13 cellular contexts compared by ENCODE assay signal in genomic region chr10:73480158-73480557, GRCh38. TPM values are rescaled to one million over a fixed set of nuclear protein-coding genes. Genes with fewer than 3 reads are reported as not detected.
DNase-seq lines count a peak whose midpoint lies in the region; ATAC-seq, FAIRE-seq and TF ChIP-seq lines count a peak whose summit lies in the region.
"Had no signal": no experiment of that assay in that cellular context is flagged by ENCODE, and none has a peak within 500 bp of the region (broad histone marks: within the 10 kb centered on the region; RNA-seq: fewer than 3 reads in every experiment).

No MANE protein-coding gene starts in this region.

- H3K4me2 ChIP-seq in PC-9 = no peak overlapping the region
- H3K4me2 ChIP-seq in endothelial cell of umbilical vein (ENCODE audit: insufficient read depth, low read length) = no peak overlapping the region

- H3K4me1 ChIP-seq in PC-9 (replicated peaks; ENCODE audit: insufficient read depth) (no peaks in the 10 kb centered on the region), endothelial cell of umbilical vein (ENCODE audit: control insufficient read depth, extremely low read depth, insufficient read depth, low read length) (peaks cover 3% of the 10 kb centered on the region)

- H3K4me3 Mint-ChIP-seq in natural killer cell treated with Interleukin-12 subunit alpha and Interleukin-12 subunit beta and Interleukin-15 and Interleukin-18, amount 100 ng/mL, for 72 hours = peak overlapping the region; percentile 49
- H3K4me3 Mint-ChIP-seq in natural killer cell (no peak overlapping the region), mesothelial cell of epicardium (no peak overlapping the region)
- H3K4me3 Mint-ChIP-seq: nephron had no signal

- H3K9ac ChIP-seq in endothelial cell of umbilical vein (replicated peaks; ENCODE audit: extremely low read depth, insufficient read depth, low read length) = no peak overlapping the region

- H2AFZ ChIP-seq in PC-9 (no peak overlapping the region), endothelial cell of umbilical vein (ENCODE audit: low read depth, low read length) (no peak overlapping the region)

- DNase-seq in natural killer cell treated with Interleukin-12 subunit alpha and Interleukin-12 subunit beta and Interleukin-15 and Interleukin-18, amount 100 ng/mL, for 72 hours (ENCODE audit: low spot score) = no peak
- DNase-seq in natural killer cell (no peak), PC-9 (peak in 1 of 2 experiments; percentile 61), endothelial cell of umbilical vein (ENCODE audit: low read depth, low spot score) (peak; percentile 21), mesothelial cell of epicardium (ENCODE audit: low spot score in 2 of 2, unreplicated experiment in 2 of 2) (no peak), NCI-H2107 treated with DMSO at 0.1 percent for 48 hours (lab: John Stamatoyannopoulos, UW; ENCODE audit: unreplicated experiment) (no peak), NCI-H1105 treated with DMSO at 0.1 percent for 48 hours (lab: John Stamatoyannopoulos, UW) (no peak)
- DNase-seq: AML-193, MM.1S, stomach, T1000 had no signal

- H3K9me2 ChIP-seq in PC-9 (ENCODE audit: insufficient read depth) = no peaks in the 10 kb centered on the region

- H3K79me2 ChIP-seq in PC-9 (ENCODE audit: low read depth) (no peaks in the 10 kb centered on the region), endothelial cell of umbilical vein (ENCODE audit: control insufficient read depth, insufficient read depth, low read length) (peaks cover 11% of the 10 kb centered on the region)

- no peak for TF ChIP-seq POLR2A in endothelial cell of umbilical vein (IDR thresholded peaks at IDR 0.05; ENCODE audit: low read depth, low read length)

- ATAC-seq in natural killer cell treated with Interleukin-12 subunit alpha and Interleukin-12 subunit beta and Interleukin-15 and Interleukin-18, amount 100 ng/mL, for 72 hours = peak in 1 of 2 donors; percentile 84
- ATAC-seq in natural killer cell (no peak), HG02763 (IDR thresholded peaks at IDR 0.05; ENCODE audit: unreplicated experiment) (no peak)

- H3F3A ChIP-seq in PC-9 (ENCODE audit: insufficient read depth, low read depth) = no peaks in the 10 kb centered on the region; the same call in 1 of the 2 replicates

- H4K20me1 ChIP-seq in PC-9 (ENCODE audit: insufficient read depth) (no peaks in the 10 kb centered on the region; the same call in 1 of the 2 replicates), endothelial cell of umbilical vein (replicated peaks; ENCODE audit: control insufficient read depth, extremely low read depth, insufficient read depth, low read length) (no peaks in the 10 kb centered on the region)

- POLR2A ChIA-PET in PC-9 (lab: Charles Lee; ENCODE audit: unreplicated experiment) = no interaction called here
- POLR2A ChIA-PET in endothelial cell of umbilical vein (lab: Charles Lee) = no interaction called here

- H3K27ac ChIP-seq in PC-9 (0 out of 2 replicates have a peak overlapping the region, but pooled peaks have one; percentile 9), endothelial cell of umbilical vein (ENCODE audit: insufficient read depth, low read depth, low read length) (no peak overlapping the region)
- H3K27ac ChIP-seq: stomach had no signal

- H3K4me1 Mint-ChIP-seq in natural killer cell treated with Interleukin-12 subunit alpha and Interleukin-12 subunit beta and Interleukin-15 and Interleukin-18, amount 100 ng/mL, for 72 hours (ENCODE audit: low read depth in 2 of 2) = peaks cover 10 to 30% of the 10 kb centered on the region in 2 donors
- H3K4me1 Mint-ChIP-seq in natural killer cell (peaks cover 7 to 23% of the 10 kb centered on the region in 2 donors), mesothelial cell of epicardium (no peaks in the 10 kb centered on the region)
- H3K4me1 Mint-ChIP-seq: nephron had no signal

- CTCF ChIA-PET in PC-9 (lab: Charles Lee) = interaction anchor here (0.6 to 0.7 kb wide), 2 partner anchors 12 to 179 kb away, joined by 3 to 10 read pairs; no protein-coding TSS in a partner anchor
- CTCF ChIA-PET in endothelial cell of umbilical vein (lab: Charles Lee) = no interaction called here

- intact Hi-C loops in natural killer cell (cut with micrococcal nuclease) = no loop called here
- intact Hi-C loops in PC-9 (cut with micrococcal nuclease; ENCODE audit: unreplicated experiment) = no loop called here
- intact Hi-C loops in endothelial cell of umbilical vein (cut with micrococcal nuclease) = no loop called here

- H3K27me3 ChIP-seq in PC-9 (ENCODE audit: insufficient read depth, low read depth) (no peaks in the 10 kb centered on the region), endothelial cell of umbilical vein (ENCODE audit: control insufficient read depth in 2 of 2, insufficient read depth in 2 of 2, low read length in 2 of 2) (no peaks in the 10 kb centered on the region)
- H3K27me3 ChIP-seq: stomach had no signal

- peak overlapping the region in 1 of 2 donors; percentile 83 for H3K27ac Mint-ChIP-seq in natural killer cell treated with Interleukin-12 subunit alpha and Interleukin-12 subunit beta and Interleukin-15 and Interleukin-18, amount 100 ng/mL, for 72 hours
- H3K27ac Mint-ChIP-seq in natural killer cell (no peak overlapping the region), mesothelial cell of epicardium (no peak overlapping the region)
- H3K27ac Mint-ChIP-seq: nephron had no signal

- BruUV-seq in PC-9 (replicated peaks; lab: Mats Ljungman, UMichigan) (no TSS peak), endothelial cell of umbilical vein (replicated peaks; lab: Mats Ljungman, UMichigan) (no TSS peak)

- H3K4me3 ChIP-seq in PC-9 (no peak overlapping the region), endothelial cell of umbilical vein (replicated peaks in 1 of 3; ENCODE audit: insufficient read depth in 1 of 3, low read depth in 1 of 3, low read length in 3 of 3) (no peak overlapping the region)
- H3K4me3 ChIP-seq: stomach had no signal

- dilution Hi-C loops in endothelial cell of umbilical vein (cut with MboI; ENCODE audit: extremely low pct_ligation_motif_present, low sequenced_read_pairs) = no loop called here

- no peaks in the 10 kb centered on the region for H3K9me3 Mint-ChIP-seq in natural killer cell treated with Interleukin-12 subunit alpha and Interleukin-12 subunit beta and Interleukin-15 and Interleukin-18, amount 100 ng/mL, for 72 hours
- H3K9me3 Mint-ChIP-seq in natural killer cell (no peaks in the 10 kb centered on the region), mesothelial cell of epicardium (no peaks in the 10 kb centered on the region)
- H3K9me3 Mint-ChIP-seq: nephron had no signal

- H3K9me1 ChIP-seq in endothelial cell of umbilical vein (replicated peaks; ENCODE audit: control insufficient read depth, extremely low read depth, insufficient read depth, low read length) = no peaks in the 10 kb centered on the region

- H3K9me3 ChIP-seq in PC-9 (ENCODE audit: insufficient read depth, low read depth) (no peaks in the 10 kb centered on the region), endothelial cell of umbilical vein (replicated peaks; ENCODE audit: control insufficient read depth, insufficient read depth, low read length) (no peaks in the 10 kb centered on the region)
- H3K9me3 ChIP-seq: stomach had no signal

- H3K36me3 ChIP-seq in PC-9 (ENCODE audit: low read depth) (peaks cover 13% of the 10 kb centered on the region; the same call in 1 of the 2 replicates), endothelial cell of umbilical vein (ENCODE audit: control insufficient read depth in 2 of 2, extremely low read depth in 1 of 2, insufficient read depth in 2 of 2, low read length in 2 of 2) (peaks cover 0 to 12% of the 10 kb centered on the region in 2 experiments)

- peaks cover 6% of the 10 kb centered on the region for H3K36me3 Mint-ChIP-seq in natural killer cell treated with Interleukin-12 subunit alpha and Interleukin-12 subunit beta and Interleukin-15 and Interleukin-18, amount 100 ng/mL, for 72 hours
- H3K36me3 Mint-ChIP-seq in natural killer cell = peaks cover 10% of the 10 kb centered on the region
- peaks cover 13% of the 10 kb centered on the region for H3K36me3 Mint-ChIP-seq in mesothelial cell of epicardium

- no peak for FAIRE-seq in endothelial cell of umbilical vein (lab: Jason Lieb, UNC)

- TF ChIP-seq CTCF in natural killer cell (IDR thresholded peaks at IDR 0.05) (no peak), PC-9 (conservative IDR thresholded peaks at IDR 0.05) (no peak), endothelial cell of umbilical vein (IDR thresholded peaks at IDR 0.05; ENCODE audit: extremely low read depth in 1 of 2, insufficient read depth in 1 of 2, low read depth in 1 of 2, low read length in 2 of 2) (no peak), mesothelial cell of epicardium (IDR thresholded peaks at IDR 0.05; ENCODE audit: unreplicated experiment) (no peak)

- H3K27me3 Mint-ChIP-seq in natural killer cell treated with Interleukin-12 subunit alpha and Interleukin-12 subunit beta and Interleukin-15 and Interleukin-18, amount 100 ng/mL, for 72 hours = no peaks in the 10 kb centered on the region
- H3K27me3 Mint-ChIP-seq in natural killer cell (ENCODE audit: low read depth in 2 of 2) (no peaks in the 10 kb centered on the region), mesothelial cell of epicardium (ENCODE audit: low read depth) (no peaks in the 10 kb centered on the region)

RNA-seq across cellular contexts. Expression of gene PPP3CB, which starts 15.7 kb away (rescaled TPM):
- 10 to 100 TPM; 47.7 to 51.0 TPM for total RNA-seq in natural killer cell treated with Interleukin-12 subunit alpha and Interleukin-12 subunit beta and Interleukin-15 and Interleukin-18, amount 100 ng/mL, for 72 hours
- total RNA-seq in natural killer cell = 10 to 100 TPM; 38.7 to 49.9 (median 41.2) TPM
- 28.8 and 34.0 TPM in 2 replicates for total RNA-seq in PC-9 (2021)
- 29.8 and 30.4 TPM in 2 replicates for total RNA-seq in endothelial cell of umbilical vein
- polyA plus RNA-seq in endothelial cell of umbilical vein = 7.8 and 13.5 TPM in 2 replicates
- polyA plus RNA-seq in endothelial cell of umbilical vein (2011; cell fraction: cytosol; rRNA removed) = 17.3 and 20.2 TPM in 2 replicates
- polyA plus RNA-seq in endothelial cell of umbilical vein (2011; cell fraction: nucleus; rRNA removed) = 21.4 and 23.3 TPM in 2 replicates
- polyA plus RNA-seq in endothelial cell of umbilical vein (2012) = 32.9 and 37.3 TPM in 2 replicates
- 16.7 and 17.1 TPM in 2 replicates for polyA minus RNA-seq in endothelial cell of umbilical vein
- polyA minus RNA-seq in endothelial cell of umbilical vein (2011; cell fraction: cytosol; rRNA and poly(A)+ RNA removed) = 6.3 TPM
- 24.3 and 32.6 TPM in 2 replicates for polyA minus RNA-seq in endothelial cell of umbilical vein (2011; cell fraction: nucleus; rRNA and poly(A)+ RNA removed)
- 49.9 to 50.7 TPM (median 49.9 TPM) in 3 replicates for total RNA-seq in mesothelial cell of epicardium

RNA-seq across cellular contexts. Expression of gene MSS51, which starts 46.8 kb away (rescaled TPM):
- 1 to 10 TPM; 4.4 to 8.5 TPM for total RNA-seq in natural killer cell treated with Interleukin-12 subunit alpha and Interleukin-12 subunit beta and Interleukin-15 and Interleukin-18, amount 100 ng/mL, for 72 hours
- total RNA-seq in natural killer cell (1 to 10 TPM; 3.1 to 4.8 (median 4.5) TPM), PC-9 (2021) (2.4 and 3.3 TPM in 2 replicates), endothelial cell of umbilical vein (3.1 and 3.5 TPM in 2 replicates), mesothelial cell of epicardium (4.9 to 5.6 TPM (median 5.0 TPM) in 3 replicates)
- polyA plus RNA-seq in endothelial cell of umbilical vein = 1.8 and 2.3 TPM in 2 replicates
- 0.48 and 0.65 TPM in 2 replicates for polyA plus RNA-seq in endothelial cell of umbilical vein (2011; cell fraction: cytosol; rRNA removed)
- 11.9 and 14.0 TPM in 2 replicates for polyA plus RNA-seq in endothelial cell of umbilical vein (2011; cell fraction: nucleus; rRNA removed)
- polyA plus RNA-seq in endothelial cell of umbilical vein (2012) = 0.74 and 0.87 TPM in 2 replicates
- polyA minus RNA-seq in endothelial cell of umbilical vein = 7.6 and 8.4 TPM in 2 replicates
- not detected for polyA minus RNA-seq in endothelial cell of umbilical vein (2011; cell fraction: cytosol; rRNA and poly(A)+ RNA removed)
- 6.3 and 7.7 TPM in 2 replicates for polyA minus RNA-seq in endothelial cell of umbilical vein (2011; cell fraction: nucleus; rRNA and poly(A)+ RNA removed)
